15 cellular contexts compared by ENCODE assay signal in genomic region chr1:82920418-82921248, GRCh38.
A peak's percentile ranks its signal among the peaks of the same experiment; 100 is the strongest.
DNase-seq lines count a peak whose midpoint lies in the region; ATAC-seq and TF ChIP-seq lines count a peak whose summit lies in the region.
"Had no signal": no experiment of that assay in that cellular context is flagged by ENCODE, and none has a peak within 500 bp of the region (broad histone marks: within the 10 kb centered on the region; RNA-seq: fewer than 3 reads in every experiment).

No MANE protein-coding gene starts in this region.

- H3K79me1 ChIP-seq in mesendoderm (ENCODE audit: low read length), result no peaks in the 10 kb centered on the region

- POLR2A ChIA-PET in OCI-LY7 (lab: Charles Lee), result interaction anchor here (1.3 kb wide), 1 partner anchor 28 kb away, joined by 3 read pairs; no protein-coding TSS in a partner anchor

- no peak for TF ChIP-seq EP300 in esophagus muscularis mucosa (IDR thresholded peaks at IDR 0.05)

- H4K5ac ChIP-seq in mesendoderm (ENCODE audit: low read length), result no peak overlapping the region

- H3K9ac ChIP-seq in mesendoderm (ENCODE audit: low read length), result no peak overlapping the region

- no peak overlapping the region for H2AK5ac ChIP-seq in mesendoderm (ENCODE audit: low read length)

- no peaks in the 10 kb centered on the region for H3K27me3 ChIP-seq in esophagus muscularis mucosa
- H3K27me3 ChIP-seq in mesendoderm (ENCODE audit: insufficient read depth, low read length, poor library complexity), result no peaks in the 10 kb centered on the region
- H3K27me3 ChIP-seq: neutrophil had no signal

- H2BK15ac ChIP-seq in mesendoderm (replicated peaks; ENCODE audit: low read depth), result peak overlapping the region; percentile 60

- no peaks in the 10 kb centered on the region for H3K9me2 ChIP-seq in OCI-LY7 (ENCODE audit: insufficient read depth, low read length)

- no peak for TF ChIP-seq POLR2A in esophagus muscularis mucosa (IDR thresholded peaks at IDR 0.05; ENCODE audit: low read depth)

- no TSS peak for BruUV-seq in OCI-LY7 (replicated peaks; lab: Mats Ljungman, UMichigan)

- H4K8ac ChIP-seq in mesendoderm (ENCODE audit: low read depth, low read length), result no peak overlapping the region

- CTCF ChIA-PET in OCI-LY7 (lab: Charles Lee; ENCODE audit: unreplicated experiment), result no interaction called here

- H2BK120ac ChIP-seq in mesendoderm (ENCODE audit: low read depth, low read length), result no peak overlapping the region

- intact Hi-C loops in OCI-LY7 (cut with micrococcal nuclease; ENCODE audit: unreplicated experiment), result no loop called here
- intact Hi-C loops in esophagus muscularis mucosa (cut with DNase I), result no loop called here

- H3K56ac ChIP-seq in mesendoderm (ENCODE audit: low read length), result no peak overlapping the region

- H3K27ac ChIP-seq in OCI-LY7 (ENCODE audit: low read depth, low read length, poor library complexity, severe bottlenecking), result no peak overlapping the region
- peak overlapping the region in 3 of 4 donors; percentile 5 to 24 (median 6) for H3K27ac ChIP-seq in esophagus muscularis mucosa (replicated peaks in 1 of 4)
- peak overlapping the region; percentile 45 for H3K27ac ChIP-seq in mesendoderm (ENCODE audit: low read depth, low read length)
- H3K27ac ChIP-seq: neutrophil, VCaP had no signal

- H4K20me1 ChIP-seq in OCI-LY7 (ENCODE audit: insufficient read depth, low read length), result no peaks in the 10 kb centered on the region

- H3K4me1 ChIP-seq in OCI-LY7 (ENCODE audit: insufficient read depth, low read length, poor library complexity, severe bottlenecking) (no peaks in the 10 kb centered on the region), esophagus muscularis mucosa (peaks cover 0 to 11% (median 5%) of the 10 kb centered on the region in 4 donors), mesendoderm (ENCODE audit: control insufficient read depth, low read depth, low read length) (no peaks in the 10 kb centered on the region)

- H3K23ac ChIP-seq in mesendoderm (ENCODE audit: low read length), result no peak overlapping the region

- DNase-seq in OCI-LY7 (ENCODE audit: low spot score), result peak; percentile 1
- DNase-seq in esophagus muscularis mucosa (ENCODE audit: extremely low spot score), result no peak
- peak; percentile 9 for DNase-seq in mesendoderm
- DNase-seq in activated CD4-positive, alpha-beta T cell treated with anti-CD3 and anti-CD28 coated beads, Interleukin-2, amount 50 U/mL, for 4 hours, result no peak
- no peak for DNase-seq in RKO (ENCODE audit: low spot score)
- no peak for DNase-seq in DMS79 (lab: John Stamatoyannopoulos, UW)
- DNase-seq: activated CD8-positive, alpha-beta memory T cell treated with anti-CD3 and anti-CD28 coated beads, Interleukin-2, amount 50 U/mL, for 48 hours; cortex of kidney; DND-41; NCI-H1092; stimulated activated naive CD4-positive, alpha-beta T cell treated with Interleukin-2 at 50 U/mL for 16 hours had no signal

- ATAC-seq in GM18868 (IDR thresholded peaks at IDR 0.05; ENCODE audit: unreplicated experiment), result peak; percentile 61
- ATAC-seq in HG02970 (IDR thresholded peaks at IDR 0.05; ENCODE audit: low FRiP score, unreplicated experiment), result no peak

- H3K9me3 ChIP-seq in OCI-LY7 (ENCODE audit: low read length) (no peaks in the 10 kb centered on the region), esophagus muscularis mucosa (no peaks in the 10 kb centered on the region)
- H3K9me3 ChIP-seq: neutrophil had no signal

- H3K79me2 ChIP-seq in OCI-LY7 (ENCODE audit: insufficient read depth, low read depth, low read length) (no peaks in the 10 kb centered on the region), mesendoderm (ENCODE audit: control insufficient read depth, insufficient read depth, low read length) (no peaks in the 10 kb centered on the region)

- WGBS in esophagus muscularis mucosa, result 63% methylated on average over 4 of the region's 4 CpGs
- WGBS in mesendoderm (ENCODE audit: extremely low coverage, insufficient coverage, low lambda C conversion rate), result no CpG with 5 or more reads among the region's 4 CpGs

- no peak for TF ChIP-seq CTCF in OCI-LY7 (conservative IDR thresholded peaks at IDR 0.05; ENCODE audit: low read length)
- no peak for TF ChIP-seq CTCF in esophagus muscularis mucosa (IDR thresholded peaks at IDR 0.05)

- no peak overlapping the region for H3K4me3 ChIP-seq in OCI-LY7 (ENCODE audit: low read depth, low read length, poor library complexity, severe bottlenecking)
- no peak overlapping the region for H3K4me3 ChIP-seq in esophagus muscularis mucosa
- no peak overlapping the region for H3K4me3 ChIP-seq in mesendoderm (ENCODE audit: low read length)

- H3K4me2 ChIP-seq in OCI-LY7 (ENCODE audit: low read length) (no peak overlapping the region), mesendoderm (ENCODE audit: low read length) (no peak overlapping the region)

- H2AFZ ChIP-seq in OCI-LY7 (ENCODE audit: low read length), result no peak overlapping the region

- no peak overlapping the region for H3K18ac ChIP-seq in mesendoderm (ENCODE audit: low read length)

- no peak overlapping the region for H3K4ac ChIP-seq in mesendoderm (ENCODE audit: low read depth, low read length)

- H2BK5ac ChIP-seq in mesendoderm (ENCODE audit: low read length), result no peak overlapping the region

- no peaks in the 10 kb centered on the region for H3K36me3 ChIP-seq in OCI-LY7 (ENCODE audit: insufficient read depth, low read length)
- H3K36me3 ChIP-seq in esophagus muscularis mucosa, result no peaks in the 10 kb centered on the region
- no peaks in the 10 kb centered on the region for H3K36me3 ChIP-seq in mesendoderm (ENCODE audit: control insufficient read depth, insufficient read depth, low read length)
- H3K36me3 ChIP-seq: neutrophil had no signal

Comparison
In these comparisons a context has a peak if more than half of its experiments do, and no peak if none do; other contexts are left out.
1. DNase-seq: peak in OCI-LY7 (single experiment) and mesendoderm (single experiment); none in esophagus muscularis mucosa (single experiment), activated CD4-positive, alpha-beta T cell treated with anti-CD3 and anti-CD28 coated beads, Interleukin-2, amount 50 U/mL, for 4 hours (0 of 2), RKO (single experiment) and DMS79 (single experiment).